ENCODE assay signal across 8 cellular contexts in genomic region chr7:148883233-148884048, GRCh38. TPM values are rescaled to one million over a fixed set of nuclear protein-coding genes. Genes with fewer than 3 reads are reported as not detected.
DNase-seq lines count a peak whose midpoint lies in the region; ATAC-seq, FAIRE-seq and TF ChIP-seq lines count a peak whose summit lies in the region.

No MANE protein-coding gene starts in this region.

- FAIRE-seq in HTR-8/SVneo (lab: Jason Lieb, UNC): no peak

- H3K36me3 Mint-ChIP-seq in WTC11: peaks cover 8% of the 10 kb centered on the region

- no peaks in the 10 kb centered on the region for H3K9me3 Mint-ChIP-seq in WTC11

- POLR2A ChIA-PET in WTC11 (lab: Charles Lee): interaction anchor here (0.5 to 1.4 kb wide), 4 partner anchors 9 to 58 kb away, joined by 3 to 6 read pairs (median 4); no protein-coding TSS in a partner anchor

- no peak for TF ChIP-seq CTCF in WTC11 (IDR thresholded peaks at IDR 0.05)

- peak overlapping the region; percentile 91 for H3K4me3 Mint-ChIP-seq in WTC11

- H3K27me3 Mint-ChIP-seq in WTC11 (ENCODE audit: low read depth): no peaks in the 10 kb centered on the region; the same call in 1 of the 2 replicates

- ATAC-seq in GM21360 (IDR thresholded peaks at IDR 0.05; ENCODE audit: unreplicated experiment): peak; percentile 23
- ATAC-seq in WTC11: peak; percentile 5; the same call in 1 of the 2 replicates
- no peak for ATAC-seq in GM18519 (IDR thresholded peaks at IDR 0.05; ENCODE audit: low FRiP score, unreplicated experiment)

- DNase-seq in COR-L47 (lab: John Stamatoyannopoulos, UW) (peak; percentile 48), HTR-8/SVneo (ENCODE audit: insufficient read length, low spot score) (peak; percentile 8), WTC11 (ENCODE audit: low spot score) (peak; percentile 31), kidney tubule cell (ENCODE audit: low spot score) (peak; percentile 28)
- peak; percentile 66 for DNase-seq in central memory CD4-positive, alpha-beta T cell
- peak in 3 of 4 experiments; percentile 16 to 35 (median 29) for DNase-seq in stimulated activated CD4-positive, alpha-beta T cell treated with anti-CD3 and anti-CD28 coated beads, Interleukin-1b, Interleukin-23, amount 100 ng/mL, for 24 hours (ENCODE audit: low read depth in 4 of 4, low spot score in 1 of 4)

- CTCF ChIA-PET in WTC11 (lab: Charles Lee): interaction anchor here (0.8 to 1.6 kb wide), 3 partner anchors 27 to 79 kb away, joined by 3 to 9 read pairs (median 5); no protein-coding TSS in a partner anchor

- H3K4me1 Mint-ChIP-seq in WTC11: peaks cover 11% of the 10 kb centered on the region

- H3K27ac Mint-ChIP-seq in WTC11: peak overlapping the region; percentile 76; the same call in 1 of the 2 replicates

TF ChIP-seq in WTC11, 78 proteins besides CTCF, POLR2A, EP300 and RAD21:
- TF ChIP-seq ZNF425 (CRISPR knock-in tag; conservative IDR thresholded peaks at IDR 0.05) (no peak), ZNF423 (CRISPR knock-in tag; IDR thresholded peaks at IDR 0.05) (peak; percentile 68; the same call in 1 of the 2 replicates)

RNA-seq across cellular contexts. Expression of gene EZH2, which starts 0.7 kb away (rescaled TPM):
- total RNA-seq in WTC11 (2021): 28.5 to 35.4 TPM (median 28.6 TPM) in 3 replicates

Comparison
In these comparisons a context has a peak if more than half of its experiments do, and no peak if none do; other contexts are left out.
1. DNase-seq: peak in every context shown above with its lines; median percentile 66 in central memory CD4-positive, alpha-beta T cell; 48 in COR-L47; 31 in WTC11; 29 in stimulated activated CD4-positive, alpha-beta T cell treated with anti-CD3 and anti-CD28 coated beads, Interleukin-1b, Interleukin-23, amount 100 ng/mL, for 24 hours; 28 in kidney tubule cell; 8 in HTR-8/SVneo.